Comparison of ENCODE assay signal across 15 cellular contexts in the genomic region with DNA sequence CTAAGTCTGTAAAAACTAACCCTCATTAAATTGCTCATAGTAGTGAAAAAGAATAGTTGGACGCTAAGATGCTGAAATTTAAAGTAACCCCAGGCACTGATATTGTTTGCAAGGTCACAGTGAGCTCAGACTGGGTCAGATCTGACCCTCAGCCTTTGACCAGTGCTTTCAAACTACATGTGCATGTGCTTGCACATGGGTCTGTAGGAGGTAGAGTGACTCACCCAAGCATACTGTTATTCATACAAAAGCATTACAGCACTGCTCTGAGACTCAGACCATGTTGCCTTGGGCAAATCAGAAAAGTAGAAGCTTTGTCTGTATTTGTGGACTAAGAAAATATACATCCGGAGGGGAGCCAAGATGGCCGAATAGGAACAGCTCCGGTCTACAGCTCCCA.
DNase-seq lines count a peak whose midpoint lies in the region; ATAC-seq and TF ChIP-seq lines count a peak whose summit lies in the region.
"Had no signal": no experiment of that assay in that cellular context is flagged by ENCODE, and none has a peak within 500 bp of the region (broad histone marks: within the 10 kb centered on the region; RNA-seq: fewer than 3 reads in every experiment).

No MANE protein-coding gene starts in this region.

- no peaks in the 10 kb centered on the region for H3K9me3 ChIP-seq in mammary epithelial cell (replicated peaks; ENCODE audit: insufficient read depth, low read length)
- H3K9me3 ChIP-seq in sigmoid colon, result no peaks in the 10 kb centered on the region
- H3K9me3 ChIP-seq in ovary, result no peaks in the 10 kb centered on the region
- H3K9me3 ChIP-seq: neutrophil had no signal

- ATAC-seq in omental fat pad (ENCODE audit: low FRiP score), result no peak
- ATAC-seq: left lobe of liver; stimulated activated naive CD8-positive, alpha-beta T cell treated with anti-CD3 and anti-CD28 coated beads, Interleukin-15, amount 100 ng/mL, for 72 hours; T-cell had no signal

- in situ Hi-C loops in mammary epithelial cell (cut with MboI; ENCODE audit: low sequenced_read_pairs in 2 of 2), result no loop called here

- no peak overlapping the region for H3K27ac ChIP-seq in mammary epithelial cell (ENCODE audit: insufficient read depth, low read depth, low read length)
- no peak overlapping the region for H3K27ac ChIP-seq in sigmoid colon
- no peak overlapping the region for H3K27ac ChIP-seq in ovary
- H3K27ac ChIP-seq: neutrophil had no signal

- TF ChIP-seq POLR2A in sigmoid colon (IDR thresholded peaks at IDR 0.05) (no peak), ovary (IDR thresholded peaks at IDR 0.05) (no peak)

- H3K4me3 ChIP-seq in mammary epithelial cell (replicated peaks in 1 of 3; ENCODE audit: insufficient read depth in 1 of 3, low read depth in 2 of 3, low read length in 3 of 3) (no peak overlapping the region), sigmoid colon (no peak overlapping the region), ovary (no peak overlapping the region)

- TF ChIP-seq CTCF in mammary epithelial cell (conservative IDR thresholded peaks at IDR 0.05 in 1 of 2, IDR thresholded peaks at IDR 0.05 in 1 of 2; ENCODE audit: extremely low read depth in 1 of 2, insufficient read depth in 1 of 2, low read depth in 1 of 2, low read length in 2 of 2) (no peak), omental fat pad (IDR thresholded peaks at IDR 0.05) (no peak), sigmoid colon (IDR thresholded peaks at IDR 0.05) (no peak), ovary (IDR thresholded peaks at IDR 0.05) (no peak)

- H3K4me1 ChIP-seq in mammary epithelial cell (ENCODE audit: insufficient read depth, low read length), result peaks cover 25% of the 10 kb centered on the region
- H3K4me1 ChIP-seq in sigmoid colon, result no peaks in the 10 kb centered on the region
- no peaks in the 10 kb centered on the region for H3K4me1 ChIP-seq in ovary (ENCODE audit: insufficient read depth)

- WGBS in mammary epithelial cell (ENCODE audit: low coverage, missing lambda C conversion rate), result 66% methylated on average over 4 of the region's 4 CpGs
- 93% methylated on average over 4 of the region's 4 CpGs for WGBS in sigmoid colon, 2 donors
- 89 to 95% (median 95%) methylated on average over 4 of the region's 4 CpGs for WGBS in ovary, 3 donors

- H2AFZ ChIP-seq in mammary epithelial cell (ENCODE audit: low read depth, low read length), result peak overlapping the region; percentile 21

- no peaks in the 10 kb centered on the region for H3K36me3 ChIP-seq in mammary epithelial cell (ENCODE audit: insufficient read depth, low read length)
- no peaks in the 10 kb centered on the region for H3K36me3 ChIP-seq in sigmoid colon
- H3K36me3 ChIP-seq in ovary, result no peaks in the 10 kb centered on the region
- H3K36me3 ChIP-seq: neutrophil had no signal

- H3K9ac ChIP-seq in mammary epithelial cell (ENCODE audit: insufficient read depth, low read length), result no peak overlapping the region

- no peaks in the 10 kb centered on the region for H3K27me3 ChIP-seq in mammary epithelial cell (ENCODE audit: insufficient read depth, low read length)
- H3K27me3 ChIP-seq in sigmoid colon, result no peaks in the 10 kb centered on the region
- no peaks in the 10 kb centered on the region for H3K27me3 ChIP-seq in ovary
- H3K27me3 ChIP-seq: neutrophil had no signal

- no peak for TF ChIP-seq EP300 in sigmoid colon (IDR thresholded peaks at IDR 0.05)
- no peak for TF ChIP-seq EP300 in ovary (IDR thresholded peaks at IDR 0.05)

- H3K4me2 ChIP-seq in mammary epithelial cell (ENCODE audit: insufficient read depth, low read depth, low read length), result no peak overlapping the region

- no peaks in the 10 kb centered on the region for H4K20me1 ChIP-seq in mammary epithelial cell (ENCODE audit: insufficient read depth, low read length)

- CTCF ChIA-PET in mammary epithelial cell (lab: Charles Lee; ENCODE audit: low non-redundant PET), result no interaction called here

- dilution Hi-C loops in mammary epithelial cell (cut with HindIII; ENCODE audit: low sequenced_read_pairs), result no loop called here

- no TSS peak for BruUV-seq in mammary epithelial cell (replicated peaks; lab: Mats Ljungman, UMichigan)

- DNase-seq in AG20443 (ENCODE audit: low spot score) (peak; percentile 67), LoVo (ENCODE audit: low spot score) (peak; percentile 8), mammary epithelial cell (peak; percentile 79), iris pigment epithelial cell (ENCODE audit: low read depth) (peak; percentile 91), omental fat pad (ENCODE audit: low spot score) (no peak), NCI-H187 (lab: John Stamatoyannopoulos, UW) (no peak), sigmoid colon (no peak), ovary (no peak)
- DNase-seq: activated CD4-positive, alpha-beta T cell treated with anti-CD3 and anti-CD28 coated beads, Interleukin-2, amount 50 U/mL, for 1 hour; GF-D8; NCI-H1092 treated with DMSO at 0.1 percent for 48 hours; stimulated activated naive CD8-positive, alpha-beta T cell treated with anti-CD3 and anti-CD28 coated beads, Interleukin-15, amount 100 ng/mL, for 72 hours; T-cell had no signal

- no peaks in the 10 kb centered on the region for H3K79me2 ChIP-seq in mammary epithelial cell (ENCODE audit: insufficient read depth, low read length)

- intact Hi-C loops in mammary epithelial cell (cut with micrococcal nuclease), result no loop called here
- intact Hi-C loops in sigmoid colon (cut with DNase I), result no loop called here
- intact Hi-C loops in ovary (cut with DNase I), result no loop called here

Comparison
In these comparisons a context has a peak if more than half of its experiments do, and no peak if none do; other contexts are left out.
1. DNase-seq: peak in AG20443 (single experiment), LoVo (single experiment), mammary epithelial cell (single experiment) and iris pigment epithelial cell (single experiment); none in omental fat pad (single experiment), NCI-H187 (0 of 2), sigmoid colon (single experiment) and ovary (0 of 5).